In genomic region chr3:59425942-59426341, GRCh38 we compare ENCODE assay signal across 11 cellular contexts.
DNase-seq lines count a peak whose midpoint lies in the region; ATAC-seq, FAIRE-seq and TF ChIP-seq lines count a peak whose summit lies in the region.
"Had no signal": no experiment of that assay in that cellular context is flagged by ENCODE, and none has a peak within 500 bp of the region (broad histone marks: within the 10 kb centered on the region; RNA-seq: fewer than 3 reads in every experiment).

No MANE protein-coding gene starts in this region.

- POLR2A ChIA-PET in Caco-2 (lab: Charles Lee) = no interaction called here

- H3K27ac ChIP-seq in VCaP = no peak overlapping the region
- H3K27ac ChIP-seq: spleen had no signal

- CTCF ChIA-PET in Caco-2 (lab: Charles Lee) = no interaction called here

- TF ChIP-seq CTCF in VCaP (conservative IDR thresholded peaks at IDR 0.05) (0 out of 2 replicates have a peak, but pooled peaks have one; percentile 10), Caco-2 (IDR thresholded peaks at IDR 0.05; ENCODE audit: insufficient read depth in 1 of 2, low read depth in 1 of 2, low read length in 1 of 2, severe bottlenecking in 1 of 2, unreplicated experiment in 1 of 2) (no peak)

- peak; percentile 39 for FAIRE-seq in GM18507 (lab: Jason Lieb, UNC)

- intact Hi-C loops in Caco-2 (cut with micrococcal nuclease; ENCODE audit: unreplicated experiment) = no loop called here

- H3K9me3 Mint-ChIP-seq in activated naive CD4-positive, alpha-beta T cell treated with anti-CD3 and anti-CD28 coated beads, Interleukin-2, amount 50 U/mL, for 24 hours = no peaks in the 10 kb centered on the region
- no peaks in the 10 kb centered on the region for H3K9me3 Mint-ChIP-seq in Caco-2 (ENCODE audit: unreplicated experiment)

- H3K4me3 Mint-ChIP-seq in activated naive CD4-positive, alpha-beta T cell treated with anti-CD3 and anti-CD28 coated beads, Interleukin-2, amount 50 U/mL, for 24 hours = peak overlapping the region; percentile 60
- H3K4me3 Mint-ChIP-seq in Caco-2 (ENCODE audit: unreplicated experiment) = no peak overlapping the region

- peaks cover 70% of the 10 kb centered on the region for H3K4me1 Mint-ChIP-seq in activated naive CD4-positive, alpha-beta T cell treated with anti-CD3 and anti-CD28 coated beads, Interleukin-2, amount 50 U/mL, for 24 hours
- H3K4me1 Mint-ChIP-seq in Caco-2 (ENCODE audit: low read depth, unreplicated experiment) = no peaks in the 10 kb centered on the region

- H3K4me3 ChIP-seq in Caco-2 (ENCODE audit: low read depth, low read length) = no peak overlapping the region
- H3K4me3 ChIP-seq: spleen had no signal

- no peak for DNase-seq in GM18507 (ENCODE audit: extremely low spot score, insufficient read length, low read depth)
- peak; percentile 63 for DNase-seq in stimulated activated CD4-positive, alpha-beta T cell treated with anti-CD3 and anti-CD28 coated beads, Interleukin-4, amount 100 ng/mL, for 24 hours
- DNase-seq in putamen (ENCODE audit: low spot score) = no peak
- no peak for DNase-seq in Caco-2
- DNase-seq in mesenteric fat pad (ENCODE audit: low spot score) = no peak
- DNase-seq: DMS 273 treated with DMSO at 0.1 percent for 48 hours, NCI-H2107, spleen had no signal

- H3K4me1 ChIP-seq in Caco-2 = no peaks in the 10 kb centered on the region

- peak overlapping the region; percentile 60 for H3K27ac Mint-ChIP-seq in activated naive CD4-positive, alpha-beta T cell treated with anti-CD3 and anti-CD28 coated beads, Interleukin-2, amount 50 U/mL, for 24 hours
- H3K27ac Mint-ChIP-seq in Caco-2 (ENCODE audit: unreplicated experiment) = no peak overlapping the region

- H3K27me3 Mint-ChIP-seq in activated naive CD4-positive, alpha-beta T cell treated with anti-CD3 and anti-CD28 coated beads, Interleukin-2, amount 50 U/mL, for 24 hours = no peaks in the 10 kb centered on the region
- H3K27me3 Mint-ChIP-seq in Caco-2 (ENCODE audit: insufficient read depth, unreplicated experiment) = peaks cover 25% of the 10 kb centered on the region

- ATAC-seq in HG02840 (IDR thresholded peaks at IDR 0.05; ENCODE audit: low FRiP score, unreplicated experiment) = no peak

- no peaks in the 10 kb centered on the region for H3K9me3 ChIP-seq in Caco-2
- H3K9me3 ChIP-seq: spleen had no signal

- BruUV-seq in Caco-2 (replicated peaks; lab: Mats Ljungman, UMichigan) = no TSS peak

- H3K36me3 Mint-ChIP-seq in activated naive CD4-positive, alpha-beta T cell treated with anti-CD3 and anti-CD28 coated beads, Interleukin-2, amount 50 U/mL, for 24 hours = no peaks in the 10 kb centered on the region
- no peaks in the 10 kb centered on the region for H3K36me3 Mint-ChIP-seq in Caco-2 (ENCODE audit: insufficient read depth, unreplicated experiment)

- no peaks in the 10 kb centered on the region; the same call in 1 of the 2 replicates for H3K27me3 ChIP-seq in Caco-2 (replicated peaks; ENCODE audit: control insufficient read depth, insufficient read depth, low read length)
- H3K27me3 ChIP-seq: spleen had no signal

- H3K36me3 ChIP-seq in Caco-2 (ENCODE audit: control insufficient read depth, insufficient read depth, low read length) = no peaks in the 10 kb centered on the region
- H3K36me3 ChIP-seq: spleen had no signal
